9 cellular contexts compared by ENCODE assay signal in genomic region chr12:125187780-125188741, GRCh38. TPM values are rescaled to one million over a fixed set of nuclear protein-coding genes. Genes with fewer than 3 reads are reported as not detected.
DNase-seq lines count a peak whose midpoint lies in the region; ATAC-seq lines count a peak whose summit lies in the region.
"Had no signal": no experiment of that assay in that cellular context is flagged by ENCODE, and none has a peak within 500 bp of the region (broad histone marks: within the 10 kb centered on the region; RNA-seq: fewer than 3 reads in every experiment).

No MANE protein-coding gene starts in this region.

- peaks cover 11 to 29% (median 14%) of the 10 kb centered on the region in 3 donors for H3K4me1 Mint-ChIP-seq in naive B cell

- peak; percentile 24 for DNase-seq in Ammon's horn (ENCODE audit: low spot score)
- no peak for DNase-seq in naive B cell
- DNase-seq in foreskin melanocyte: no peak
- DNase-seq in activated CD4-positive, alpha-beta T cell treated with anti-CD3 and anti-CD28 coated beads for 4 hours: no peak
- DNase-seq: activated T-cell treated with anti-CD3 and anti-CD28 coated beads, Interleukin-2, amount 50 U/mL, for 1 hour had no signal

- H3K27me3 ChIP-seq in HUES48 (ENCODE audit: control insufficient read depth, insufficient read depth, low read length): peaks cover 57% of the 10 kb centered on the region

- no peaks in the 10 kb centered on the region for H3K9me3 ChIP-seq in HUES48 (ENCODE audit: control insufficient read depth, insufficient read depth, low read length)

- H3K27ac Mint-ChIP-seq in naive B cell: no peak overlapping the region

- H3K36me3 Mint-ChIP-seq in naive B cell: no peaks in the 10 kb centered on the region

- H3K9me3 Mint-ChIP-seq in naive B cell: peaks cover 0 to 1% (median 0%) of the 10 kb centered on the region in 7 donors

- H3K4me1 ChIP-seq in HUES48 (ENCODE audit: control insufficient read depth, insufficient read depth, low read length): peaks cover 68% of the 10 kb centered on the region

- peaks cover 53 to 84% (median 78%) of the 10 kb centered on the region in 3 donors for H3K27me3 Mint-ChIP-seq in naive B cell

- H3K4me3 Mint-ChIP-seq in naive B cell: peak overlapping the region; percentile 15 to 73 (median 42)

- H3K27ac ChIP-seq in HUES48 (ENCODE audit: low read depth, low read length) (peak overlapping the region; percentile 84), cingulate gyrus (ENCODE audit: low read depth, low read length) (peak overlapping the region; percentile 39)

- H3K9ac ChIP-seq in HUES48 (ENCODE audit: low read depth, low read length): 0 out of 2 replicates have a peak overlapping the region, but pooled peaks have one; percentile 50

- peak overlapping the region; percentile 75 for H3K4me3 ChIP-seq in HUES48 (ENCODE audit: low read depth, low read length)

- H3K36me3 ChIP-seq in HUES48 (ENCODE audit: control insufficient read depth, insufficient read depth, low read length): no peaks in the 10 kb centered on the region

- ATAC-seq in naive B cell (ENCODE audit: low read depth in 2 of 2): no peak
- ATAC-seq in GM18511 (IDR thresholded peaks at IDR 0.05; ENCODE audit: unreplicated experiment): no peak
- no peak for ATAC-seq in GM21367 (IDR thresholded peaks at IDR 0.05; ENCODE audit: unreplicated experiment)

RNA-seq across cellular contexts. Expression of gene TMEM132B, which starts 1.9 kb away (rescaled TPM):
- polyA plus RNA-seq in naive B cell (ENCODE audit: low read depth in 6 of 6): not detected
